In the genomic region with DNA sequence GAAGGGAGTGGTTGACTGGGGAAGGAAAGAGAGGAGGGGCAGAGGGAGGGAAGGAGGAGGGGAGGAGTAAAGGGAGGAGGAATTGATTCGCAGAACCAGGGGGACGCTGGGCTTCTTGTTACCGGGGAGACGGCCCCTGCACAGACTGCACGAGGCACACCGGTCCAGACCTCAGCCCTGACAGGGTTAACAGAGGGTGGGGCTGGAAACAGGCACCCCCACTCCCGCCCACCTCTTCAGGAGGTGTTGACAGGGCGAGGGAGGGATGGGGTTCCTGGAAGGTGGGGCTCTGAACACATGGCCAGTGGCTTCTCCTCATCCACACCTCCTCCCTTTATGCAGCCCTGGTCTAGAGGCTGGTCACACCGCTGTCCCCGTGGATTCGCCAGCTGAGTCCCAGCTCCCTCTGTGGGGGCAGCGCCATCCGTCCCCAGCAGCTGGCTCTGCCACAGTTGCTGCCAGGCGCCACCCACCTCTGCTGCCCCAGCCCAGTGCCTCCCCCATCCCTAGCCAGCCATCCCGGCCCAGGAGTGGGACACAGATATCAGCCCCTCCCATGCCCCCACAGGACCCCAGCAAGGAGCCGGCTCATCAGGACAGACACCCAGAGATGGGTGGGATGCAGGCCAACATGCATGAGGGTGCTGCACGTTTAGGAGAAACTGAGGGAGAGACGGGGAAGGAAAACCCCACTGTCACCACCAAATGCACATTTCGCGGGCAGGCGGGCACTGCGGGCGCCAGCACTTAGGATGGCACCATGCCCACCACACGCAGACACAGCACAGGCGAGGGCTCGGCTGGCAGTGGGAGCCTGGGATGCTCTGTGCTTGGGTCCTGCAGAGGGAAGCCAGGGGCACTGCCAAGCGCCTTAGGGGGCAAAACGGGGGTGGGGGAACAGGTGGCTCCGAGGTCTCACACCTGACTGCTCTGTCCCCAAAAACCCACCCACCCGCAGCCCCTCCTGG, we compare ENCODE assay signal across 1 cellular context.
TF ChIP-seq lines count a peak whose summit lies in the region.

No MANE protein-coding gene starts in this region.

TF ChIP-seq in H1, 55 proteins besides CTCF, POLR2A, EP300 and RAD21 (continued from another document):
- TF ChIP-seq, protein P1, sequence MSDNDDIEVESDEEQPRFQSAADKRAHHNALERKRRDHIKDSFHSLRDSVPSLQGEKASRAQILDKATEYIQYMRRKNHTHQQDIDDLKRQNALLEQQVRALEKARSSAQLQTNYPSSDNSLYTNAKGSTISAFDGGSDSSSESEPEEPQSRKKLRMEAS (IDR thresholded peaks at IDR 0.05) = peak; percentile 49; the same call in 1 of the 2 replicates
